Comparison of ENCODE assay signal across 8 cellular contexts in genomic region chr14:104794099-104794498, GRCh38. TPM values are rescaled to one million over a fixed set of nuclear protein-coding genes. Genes with fewer than 3 reads are reported as not detected.
DNase-seq lines count a peak whose midpoint lies in the region; ATAC-seq and TF ChIP-seq lines count a peak whose summit lies in the region.

No MANE protein-coding gene starts in this region.

- H3K36me3 Mint-ChIP-seq in activated CD8-positive, alpha-beta T cell treated with anti-CD3 and anti-CD28 coated beads for 36 hours (ENCODE audit: low read depth), result no peaks in the 10 kb centered on the region
- no peaks in the 10 kb centered on the region for H3K36me3 Mint-ChIP-seq in natural killer cell

- 6 to 8% methylated on average over 14 to 15 of the region's 15 CpGs for WGBS in esophagus, 2 donors

- peak overlapping the region; percentile 81 for H3K27ac Mint-ChIP-seq in activated CD8-positive, alpha-beta T cell treated with anti-CD3 and anti-CD28 coated beads for 36 hours
- H3K27ac Mint-ChIP-seq in natural killer cell, result peak overlapping the region; percentile 83 to 85

- H3K27me3 ChIP-seq in BLaER1 treated with 17β-estradiol and CSF1 and Interleukin-3, amounts not matched to agents 10 nM and 100 nM, result peaks cover 0 to 28% (median 22%) of the 10 kb centered on the region in 11 experiments; a peak in 14 of 22 replicates
- H3K27me3 ChIP-seq in HUES6 (ENCODE audit: control insufficient read depth, insufficient read depth, low read length), result peaks cover 29% of the 10 kb centered on the region
- no peaks in the 10 kb centered on the region for H3K27me3 ChIP-seq in esophagus (ENCODE audit: control insufficient read depth in 1 of 2, insufficient read depth in 2 of 2, low read length in 2 of 2)

- no peaks in the 10 kb centered on the region for H3K9me3 Mint-ChIP-seq in activated CD8-positive, alpha-beta T cell treated with anti-CD3 and anti-CD28 coated beads for 36 hours
- H3K9me3 Mint-ChIP-seq in natural killer cell, result no peaks in the 10 kb centered on the region

- intact Hi-C loops in activated CD8-positive, alpha-beta T cell treated with anti-CD3 and anti-CD28 coated beads for 36 hours (cut with micrococcal nuclease), result no loop called here
- intact Hi-C loops in natural killer cell (cut with micrococcal nuclease), result loop anchor here (2.0 kb wide), 1 partner anchor 41 kb away; the partner anchor contains the start of gene SIVA1

- peak overlapping the region; percentile 89 for H3K4me3 Mint-ChIP-seq in activated CD8-positive, alpha-beta T cell treated with anti-CD3 and anti-CD28 coated beads for 36 hours
- peak overlapping the region; percentile 93 for H3K4me3 Mint-ChIP-seq in natural killer cell

- H3K4me1 ChIP-seq in BLaER1 treated with 17β-estradiol and CSF1 and Interleukin-3, amounts not matched to agents 10 nM and 100 nM, result peaks cover 71 to 85% (median 80%) of the 10 kb centered on the region in 10 experiments
- H3K4me1 ChIP-seq in HUES6 (ENCODE audit: control insufficient read depth, insufficient read depth, low read length) (peaks cover 42% of the 10 kb centered on the region), esophagus (ENCODE audit: control insufficient read depth in 2 of 2, insufficient read depth in 2 of 2, low read length in 1 of 2) (peaks cover 12 to 41% of the 10 kb centered on the region in 2 donors)

- DNase-seq in activated CD8-positive, alpha-beta T cell treated with anti-CD3 and anti-CD28 coated beads for 36 hours, result peak; percentile 77
- DNase-seq in natural killer cell, result no peak
- no peak for DNase-seq in NCI-H345 (lab: John Stamatoyannopoulos, UW)
- DNase-seq in NCI-H1694 treated with DMSO at 0.1 percent for 48 hours (lab: John Stamatoyannopoulos, UW), result no peak

- H3K9ac ChIP-seq in BLaER1 treated with 17β-estradiol and CSF1 and Interleukin-3, amounts not matched to agents 10 nM and 100 nM, result peak overlapping the region; percentile 93 to 99 (median 98)
- peak overlapping the region; percentile 86 for H3K9ac ChIP-seq in HUES6 (ENCODE audit: low read length)

- peak overlapping the region; percentile 85 to 96 (median 93); a peak in 21 of 22 replicates for H3K27ac ChIP-seq in BLaER1 treated with 17β-estradiol and CSF1 and Interleukin-3, amounts not matched to agents 10 nM and 100 nM
- H3K27ac ChIP-seq in HUES6 (ENCODE audit: low read depth, low read length) (no peak overlapping the region; the same call in 1 of the 2 replicates), esophagus (ENCODE audit: low read depth in 2 of 2, low read length in 1 of 2) (peak overlapping the region in 1 of 2 donors; percentile 23)

- H3K9me3 ChIP-seq in BLaER1 treated with 17β-estradiol and CSF1 and Interleukin-3, amounts not matched to agents 10 nM and 100 nM (replicated peaks in 1 of 11), result no peaks in the 10 kb centered on the region
- H3K9me3 ChIP-seq in HUES6 (ENCODE audit: control insufficient read depth, insufficient read depth, low read depth, low read length) (no peaks in the 10 kb centered on the region), esophagus (ENCODE audit: control insufficient read depth in 2 of 2, insufficient read depth in 1 of 2, low read depth in 1 of 2, low read length in 1 of 2) (no peaks in the 10 kb centered on the region)

- POLR2A ChIA-PET in activated CD8-positive, alpha-beta T cell treated with anti-CD3 and anti-CD28 coated beads for 36 hours (lab: Charles Lee), result interaction anchor here (1.1 to 1.7 kb wide), 2 partner anchors 10 to 32 kb away, joined by 3 to 5 read pairs; no protein-coding TSS in a partner anchor

- peaks cover 31 to 47% (median 38%) of the 10 kb centered on the region in 11 experiments for H3K36me3 ChIP-seq in BLaER1 treated with 17β-estradiol and CSF1 and Interleukin-3, amounts not matched to agents 10 nM and 100 nM
- H3K36me3 ChIP-seq in HUES6 (ENCODE audit: control insufficient read depth, insufficient read depth, low read length), result peaks cover 26% of the 10 kb centered on the region
- peaks cover 0 to 28% of the 10 kb centered on the region in 2 donors for H3K36me3 ChIP-seq in esophagus (ENCODE audit: control insufficient read depth in 2 of 2, insufficient read depth in 2 of 2, low read length in 1 of 2)

- peaks cover 46 to 64% (median 60%) of the 10 kb centered on the region in 11 experiments for H4K20me1 ChIP-seq in BLaER1 treated with 17β-estradiol and CSF1 and Interleukin-3, amounts not matched to agents 10 nM and 100 nM

- no peak for TF ChIP-seq CTCF in activated CD8-positive, alpha-beta T cell treated with anti-CD3 and anti-CD28 coated beads for 36 hours (IDR thresholded peaks at IDR 0.05)
- no peak for TF ChIP-seq CTCF in natural killer cell (IDR thresholded peaks at IDR 0.05)

- H3K4me3 ChIP-seq in BLaER1 treated with 17β-estradiol and CSF1 and Interleukin-3, amounts not matched to agents 10 nM and 100 nM, result peak overlapping the region; percentile 89 to 100 (median 97)
- H3K4me3 ChIP-seq in HUES6 (ENCODE audit: low read depth, low read length), result peak overlapping the region; percentile 89
- H3K4me3 ChIP-seq in esophagus (ENCODE audit: low read depth in 1 of 2, low read length in 2 of 2), result peak overlapping the region; percentile 66 to 82

- peak overlapping the region; percentile 93 to 100 (median 97) for H3K4me2 ChIP-seq in BLaER1 treated with 17β-estradiol and CSF1 and Interleukin-3, amounts not matched to agents 10 nM and 100 nM

- CTCF ChIA-PET in activated CD8-positive, alpha-beta T cell treated with anti-CD3 and anti-CD28 coated beads for 36 hours (lab: Charles Lee), result interaction anchor here (1.2 to 1.8 kb wide), 3 partner anchors 25 to 32 kb away, joined by 3 to 6 read pairs (median 4); no protein-coding TSS in a partner anchor

- peak; percentile 57 for ATAC-seq in activated CD8-positive, alpha-beta T cell treated with anti-CD3 and anti-CD28 coated beads for 36 hours
- ATAC-seq in natural killer cell, result no peak
- no peak for ATAC-seq in GM18861 (IDR thresholded peaks at IDR 0.05; ENCODE audit: unreplicated experiment)

- H3K27me3 Mint-ChIP-seq in activated CD8-positive, alpha-beta T cell treated with anti-CD3 and anti-CD28 coated beads for 36 hours, result no peaks in the 10 kb centered on the region
- H3K27me3 Mint-ChIP-seq in natural killer cell (ENCODE audit: low read depth in 2 of 2), result no peaks in the 10 kb centered on the region

- peaks cover 29% of the 10 kb centered on the region for H3K4me1 Mint-ChIP-seq in activated CD8-positive, alpha-beta T cell treated with anti-CD3 and anti-CD28 coated beads for 36 hours (ENCODE audit: low read depth)
- peaks cover 19 to 64% of the 10 kb centered on the region in 2 donors for H3K4me1 Mint-ChIP-seq in natural killer cell

RNA-seq across cellular contexts. Expression of gene AKT1, which starts 1.4 kb away (rescaled TPM):
- total RNA-seq in activated CD8-positive, alpha-beta T cell treated with anti-CD3 and anti-CD28 coated beads for 36 hours, result 100 to 1,000 TPM; 116 to 121 TPM
- 10 to 100 TPM; 62.6 to 62.9 TPM for polyA plus RNA-seq in esophagus
- 100 to 1,000 TPM; 152 to 163 (median 153) TPM for total RNA-seq in natural killer cell

RNA-seq across cellular contexts. Expression of gene ZBTB42, which starts 6.8 kb away (rescaled TPM):
- total RNA-seq in activated CD8-positive, alpha-beta T cell treated with anti-CD3 and anti-CD28 coated beads for 36 hours, result 1 to 10 TPM; 1.3 TPM
- polyA plus RNA-seq in esophagus, result 1 to 10 TPM; 5.0 TPM
- 1 to 10 TPM; 3.6 to 4.5 (median 3.7) TPM for total RNA-seq in natural killer cell

RNA-seq across cellular contexts. Expression of gene SIVA1, which starts 41.2 kb away (rescaled TPM):
- total RNA-seq in activated CD8-positive, alpha-beta T cell treated with anti-CD3 and anti-CD28 coated beads for 36 hours, result 100 to 1,000 TPM; 115 to 125 TPM
- polyA plus RNA-seq in esophagus, result 100 to 1,000 TPM in 1 of 2 donors, 10 to 100 TPM in 1; 60.5 to 159 TPM
- 10 to 100 TPM; 59.7 to 74.8 (median 59.8) TPM for total RNA-seq in natural killer cell
